21 cellular contexts compared by ENCODE assay signal in the genomic region with DNA sequence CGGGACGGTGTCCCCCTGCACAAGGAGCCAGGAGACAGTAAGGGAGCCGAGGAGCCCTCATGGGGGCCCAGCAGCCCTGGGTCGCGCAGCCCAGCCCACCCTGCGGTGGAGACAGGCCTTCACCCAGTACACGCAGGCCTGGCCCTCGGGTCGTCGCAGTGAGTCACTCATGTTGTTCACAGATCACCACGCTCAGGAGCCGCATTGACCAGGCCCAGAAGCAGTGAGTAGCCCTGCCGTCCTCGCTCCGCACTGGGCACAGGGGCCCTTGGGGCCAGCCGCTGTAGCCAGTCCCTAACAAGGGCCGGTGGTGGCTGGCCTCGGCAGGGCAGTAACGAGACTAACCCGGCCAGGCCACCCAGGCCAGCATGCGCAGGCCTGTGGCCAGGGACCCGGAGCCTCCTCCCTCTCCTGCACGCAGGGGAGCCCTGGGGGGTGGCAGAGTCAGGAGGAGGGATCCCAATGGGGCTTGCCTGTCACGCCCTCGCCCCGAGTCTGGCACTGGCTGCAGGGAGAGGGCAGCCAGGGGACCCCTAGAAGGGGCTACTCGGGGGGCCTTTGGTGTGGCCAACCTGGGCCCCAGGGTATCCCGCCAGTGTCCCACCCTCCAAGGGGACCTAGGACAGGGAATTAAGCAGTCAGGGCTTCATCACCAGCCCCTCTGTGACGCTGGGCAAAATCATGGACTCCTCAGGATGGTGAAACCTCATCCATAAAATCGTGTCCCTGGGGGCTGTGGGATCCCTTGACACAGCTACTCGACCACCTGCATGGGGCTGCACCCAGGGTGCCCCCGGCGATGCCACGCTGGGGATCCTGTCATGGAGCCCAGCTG. TPM values are rescaled to one million over a fixed set of nuclear protein-coding genes. Genes with fewer than 3 reads are reported as not detected.
DNase-seq lines count a peak whose midpoint lies in the region; ATAC-seq, FAIRE-seq and TF ChIP-seq lines count a peak whose summit lies in the region.
"Had no signal": no experiment of that assay in that cellular context is flagged by ENCODE, and none has a peak within 500 bp of the region (broad histone marks: within the 10 kb centered on the region; RNA-seq: fewer than 3 reads in every experiment).

No MANE protein-coding gene starts in this region.

- H3K4me1 Mint-ChIP-seq in CD4-positive, CD25-positive, alpha-beta regulatory T cell: peaks cover 0 to 8% (median 1%) of the 10 kb centered on the region in 4 donors
- H3K4me1 Mint-ChIP-seq in nephron progenitor cell: peaks cover 52% of the 10 kb centered on the region

- intact Hi-C loops in left cardiac atrium (cut with DNase I): loop anchor here in 1 of 2 donors (2.0 kb wide), 1 partner anchor 22 kb away; no protein-coding TSS in a partner anchor

- FAIRE-seq in GM12891 (lab: Jason Lieb, UNC): no peak

- no peak overlapping the region for H3K27ac ChIP-seq in CD4-positive, CD25-positive, alpha-beta regulatory T cell (ENCODE audit: insufficient read depth, low read length, poor library complexity, severe bottlenecking)
- H3K27ac ChIP-seq: C4-2B, HL-60, RWPE1, upper lobe of left lung had no signal

- H3K4me3 Mint-ChIP-seq in CD4-positive, CD25-positive, alpha-beta regulatory T cell: no peak overlapping the region
- H3K4me3 Mint-ChIP-seq in nephron progenitor cell: no peak overlapping the region
- H3K4me3 Mint-ChIP-seq: brain, T-cell had no signal

- H3K36me3 Mint-ChIP-seq in CD4-positive, CD25-positive, alpha-beta regulatory T cell: peaks cover 8% of the 10 kb centered on the region
- no peaks in the 10 kb centered on the region for H3K36me3 Mint-ChIP-seq in nephron progenitor cell (ENCODE audit: low read depth)
- H3K36me3 Mint-ChIP-seq: brain had no signal

- no peaks in the 10 kb centered on the region for H3K9me3 ChIP-seq in CD4-positive, CD25-positive, alpha-beta regulatory T cell (ENCODE audit: control insufficient read depth in 2 of 2, low read length in 2 of 2)
- H3K9me3 ChIP-seq: upper lobe of left lung had no signal

- no peaks in the 10 kb centered on the region for H3K27me3 ChIP-seq in CD4-positive, CD25-positive, alpha-beta regulatory T cell (ENCODE audit: control insufficient read depth, insufficient read depth, low read length)
- H3K27me3 ChIP-seq: upper lobe of left lung had no signal

- H3K36me3 ChIP-seq in CD4-positive, CD25-positive, alpha-beta regulatory T cell (ENCODE audit: control insufficient read depth, insufficient read depth, low read length): no peaks in the 10 kb centered on the region
- H3K36me3 ChIP-seq: upper lobe of left lung had no signal

- H3K27me3 Mint-ChIP-seq in CD4-positive, CD25-positive, alpha-beta regulatory T cell: peaks cover 13% of the 10 kb centered on the region
- H3K27me3 Mint-ChIP-seq in nephron progenitor cell (ENCODE audit: low read depth, poor library complexity): peaks cover 6% of the 10 kb centered on the region
- H3K27me3 Mint-ChIP-seq: brain had no signal

- TF ChIP-seq POLR2A in GM12891 (IDR thresholded peaks at IDR 0.05; ENCODE audit: low read depth, low read length): no peak

- no peak overlapping the region for H3K27ac Mint-ChIP-seq in CD4-positive, CD25-positive, alpha-beta regulatory T cell
- H3K27ac Mint-ChIP-seq in nephron progenitor cell: no peak overlapping the region
- H3K27ac Mint-ChIP-seq: T-cell had no signal

- no peak for ATAC-seq in CD4-positive, CD25-positive, alpha-beta regulatory T cell (ENCODE audit: low read depth in 2 of 2)
- ATAC-seq in left cardiac atrium: no peak
- ATAC-seq: T-cell had no signal

- H3K4me1 ChIP-seq in CD4-positive, CD25-positive, alpha-beta regulatory T cell (ENCODE audit: control insufficient read depth, insufficient read depth, low read length, poor library complexity, severe bottlenecking): no peaks in the 10 kb centered on the region

- no peaks in the 10 kb centered on the region for H3K9me3 Mint-ChIP-seq in CD4-positive, CD25-positive, alpha-beta regulatory T cell
- no peaks in the 10 kb centered on the region for H3K9me3 Mint-ChIP-seq in nephron progenitor cell
- H3K9me3 Mint-ChIP-seq: T-cell had no signal

- peak in 2 of 3 donors; percentile 0 for DNase-seq in CD4-positive, CD25-positive, alpha-beta regulatory T cell
- peak; percentile 20 for DNase-seq in GM12891 (ENCODE audit: insufficient read length, low spot score)
- peak; percentile 19 for DNase-seq in left cardiac atrium
- peak; percentile 14 for DNase-seq in nephron progenitor cell
- DNase-seq in NK-92 treated with Interleukin-12 subunit alpha and Interleukin-12 subunit beta, amount 100 ng/mL, for 24 hours (lab: John Stamatoyannopoulos, UW): no peak
- no peak for DNase-seq in germinal center (ENCODE audit: low spot score)
- DNase-seq in NCI-H2081 (lab: John Stamatoyannopoulos, UW): no peak
- DNase-seq in HPDE6-E6E7 (ENCODE audit: extremely low spot score): no peak
- DNase-seq: activated naive CD4-positive, alpha-beta T cell treated with Interleukin-2 at 50 U/mL for 16 hours; NCI-H1105; occipital lobe; stimulated activated naive CD4-positive, alpha-beta T cell had no signal

- no peak for TF ChIP-seq CTCF in nephron progenitor cell (IDR thresholded peaks at IDR 0.05)

- no peak overlapping the region for H3K4me3 ChIP-seq in CD4-positive, CD25-positive, alpha-beta regulatory T cell (ENCODE audit: low read depth, low read length)
- H3K4me3 ChIP-seq: upper lobe of left lung had no signal

TF ChIP-seq in GM12891, 5 proteins besides CTCF, POLR2A, EP300 and RAD21:
- TF ChIP-seq PAX5 (IDR thresholded peaks at IDR 0.05; ENCODE audit: insufficient read depth, low read length, severe bottlenecking) (no peak), SPI1 (IDR thresholded peaks at IDR 0.05; ENCODE audit: low read depth, low read length) (no peak), POU2F2 (IDR thresholded peaks at IDR 0.05; ENCODE audit: low read depth, low read length) (no peak), TAF1 (IDR thresholded peaks at IDR 0.05; ENCODE audit: low read depth, low read length) (no peak), POLR2AphosphoS5 (IDR thresholded peaks at IDR 0.05; ENCODE audit: low read depth, low read length) (no peak)

RNA-seq across cellular contexts. Expression of gene MRPL23, which starts 10.1 kb away (rescaled TPM):
- 37.5 TPM for total RNA-seq in CD4-positive, CD25-positive, alpha-beta regulatory T cell
- polyA plus RNA-seq in CD4-positive, CD25-positive, alpha-beta regulatory T cell: 10 to 100 TPM; 19.8 to 84.1 (median 24.6) TPM
- polyA plus RNA-seq in GM12891 (2012; ENCODE audit: low read depth, missing spikeins): 131 TPM
- 10 to 100 TPM; 42.8 to 77.1 TPM for total RNA-seq in left cardiac atrium

RNA-seq across cellular contexts. Expression of gene TNNT3, which starts 17.5 kb away (rescaled TPM):
- total RNA-seq in CD4-positive, CD25-positive, alpha-beta regulatory T cell: 19.4 TPM
- 1 to 10 TPM in 1 of 4 donors, not detected in 3; 1.6 TPM for polyA plus RNA-seq in CD4-positive, CD25-positive, alpha-beta regulatory T cell
- polyA plus RNA-seq in GM12891 (2012; ENCODE audit: low read depth, missing spikeins): 1.5 TPM
- total RNA-seq in left cardiac atrium: 10 to 100 TPM; 11.7 to 28.5 TPM
- total RNA-seq: Daoy, dermis microvascular lymphatic vessel endothelial cell, glomerular endothelial cell had no signal

RNA-seq across cellular contexts. Expression of gene PRR33, which starts 45.3 kb away (rescaled TPM):
- not detected for total RNA-seq in CD4-positive, CD25-positive, alpha-beta regulatory T cell
- under 1 TPM in 3 of 4 donors, not detected in 1; 0.06 to 0.09 (median 0.08) TPM for polyA plus RNA-seq in CD4-positive, CD25-positive, alpha-beta regulatory T cell
- polyA plus RNA-seq in GM12891 (2012; ENCODE audit: low read depth, missing spikeins): 5.7 TPM
- under 1 TPM; 0.10 to 0.50 TPM for total RNA-seq in left cardiac atrium
- total RNA-seq: Daoy, dermis microvascular lymphatic vessel endothelial cell, glomerular endothelial cell, occipital lobe, upper lobe of left lung had no signal

Comparison
In these comparisons a context has a peak if more than half of its experiments do, and no peak if none do; other contexts are left out.
1. DNase-seq: peak in CD4-positive, CD25-positive, alpha-beta regulatory T cell (2 of 3), GM12891 (single experiment), left cardiac atrium (single experiment) and nephron progenitor cell (single experiment); none in NK-92 treated with Interleukin-12 subunit alpha and Interleukin-12 subunit beta, amount 100 ng/mL, for 24 hours (single experiment), germinal center (single experiment), NCI-H2081 (0 of 2) and HPDE6-E6E7 (single experiment).